22 cellular contexts compared by ENCODE assay signal in genomic region chr18:32598144-32598543, GRCh38.
"Had no signal": no experiment of that assay in that cellular context is flagged by ENCODE, and none has a peak within 500 bp of the region (broad histone marks: within the 10 kb centered on the region; RNA-seq: fewer than 3 reads in every experiment).

No MANE protein-coding gene starts in this region.

- H3K36me3 Mint-ChIP-seq: activated naive CD4-positive, alpha-beta T cell treated with anti-CD3 and anti-CD28 coated beads, Interleukin-2, amount 10 ng/mL, durations not matched to agents 7 days and 5 days; immature natural killer cell had no signal

- H3K27ac Mint-ChIP-seq: activated T-helper 2 cell treated with anti-CD3 and anti-CD28 coated beads, Interferon-gamma antibody, Interleukin-2, Interleukin-4, amounts not matched to agents 10 μg/mL and 5 μg/mL and 100 μg/mL, durations not matched to agents 14 hours and 24 hours and 36 hours; immature natural killer cell; nephron progenitor cell; stimulated activated naive CD8-positive, alpha-beta T cell treated with anti-CD3 and anti-CD28 coated beads, Interleukin-15, Interleukin-2, amounts not matched to agents 100 ng/mL and 50 ng/mL, for 24 hours had no signal

- H3K4me3 Mint-ChIP-seq: activated naive CD4-positive, alpha-beta T cell treated with anti-CD3 and anti-CD28 coated beads, Interleukin-2, amount 10 ng/mL, durations not matched to agents 7 days and 5 days; activated T-cell treated with anti-CD3 and anti-CD28 coated beads, Interleukin-2, amount 50 U/mL, for 4 hours; immature natural killer cell; nephron progenitor cell; stimulated activated naive CD8-positive, alpha-beta T cell treated with anti-CD3 and anti-CD28 coated beads, Interleukin-15, Interleukin-2, amounts not matched to agents 100 ng/mL and 50 ng/mL, for 24 hours had no signal

- H3K4me1 Mint-ChIP-seq: activated naive CD4-positive, alpha-beta T cell treated with anti-CD3 and anti-CD28 coated beads, Interleukin-2, amount 10 ng/mL, durations not matched to agents 7 days and 5 days; immature natural killer cell; nephron progenitor cell had no signal

- ATAC-seq: activated T-cell treated with anti-CD3 and anti-CD28 coated beads, Interleukin-2, amount 50 U/mL, for 4 hours; left lobe of liver; lower lobe of right lung; mucosa of descending colon; right cardiac atrium; upper lobe of right lung had no signal

- H3K27me3 Mint-ChIP-seq: activated naive CD4-positive, alpha-beta T cell treated with anti-CD3 and anti-CD28 coated beads, Interleukin-2, amount 10 ng/mL, durations not matched to agents 7 days and 5 days had no signal

- DNase-seq: activated CD4-positive, alpha-beta T cell treated with anti-CD3 and anti-CD28 coated beads for 4 hours; activated CD4-positive, alpha-beta T cell treated with anti-CD3 and anti-CD28 coated beads, Interleukin-2, amount 50 U/mL, for 48 hours; activated CD4-positive, CD25-positive, alpha-beta regulatory T cell; activated CD8-positive, alpha-beta memory T cell treated with anti-CD3 and anti-CD28 coated beads, Interleukin-2, amount 50 U/mL, for 48 hours; activated naive CD4-positive, alpha-beta T cell treated with anti-CD3 and anti-CD28 coated beads, Interleukin-2, amount 10 ng/mL, durations not matched to agents 7 days and 5 days; activated T-cell treated with anti-CD3 and anti-CD28 coated beads, Interleukin-2, amount 50 U/mL, for 4 hours; effector CD4-positive, alpha-beta T cell; erythroblast; foreskin fibroblast; immature natural killer cell; lower lobe of right lung; mesendoderm; mucosa of descending colon; nephron progenitor cell; right cardiac atrium; stimulated activated CD4-positive, alpha-beta T cell treated with anti-CD3 and anti-CD28 coated beads, Interleukin-4, amount 100 ng/mL, for 4 hours; substantia nigra; thyroid gland; upper lobe of right lung had no signal

- H3K9me3 Mint-ChIP-seq: activated naive CD4-positive, alpha-beta T cell treated with anti-CD3 and anti-CD28 coated beads, Interleukin-2, amount 10 ng/mL, durations not matched to agents 7 days and 5 days; activated T-cell treated with anti-CD3 and anti-CD28 coated beads, Interleukin-2, amount 50 U/mL, for 4 hours; activated T-helper 2 cell treated with anti-CD3 and anti-CD28 coated beads, Interferon-gamma antibody, Interleukin-2, Interleukin-4, amounts not matched to agents 10 μg/mL and 5 μg/mL and 100 μg/mL, durations not matched to agents 14 hours and 24 hours and 36 hours had no signal
